In genomic region chr9:122332083-122332482, GRCh38 we compare ENCODE assay signal across 22 cellular contexts. TPM values are rescaled to one million over a fixed set of nuclear protein-coding genes. Genes with fewer than 3 reads are reported as not detected.
DNase-seq lines count a peak whose midpoint lies in the region; ATAC-seq, FAIRE-seq and TF ChIP-seq lines count a peak whose summit lies in the region.
"Had no signal": no experiment of that assay in that cellular context is flagged by ENCODE, and none has a peak within 500 bp of the region (broad histone marks: within the 10 kb centered on the region; RNA-seq: fewer than 3 reads in every experiment).

No MANE protein-coding gene starts in this region.

- peak; percentile 26 for TF ChIP-seq POLR2A in endothelial cell of umbilical vein (IDR thresholded peaks at IDR 0.05; ENCODE audit: low read depth, low read length)
- TF ChIP-seq POLR2A in prostate gland (IDR thresholded peaks at IDR 0.05): no peak

- peak overlapping the region; percentile 24 for H3K27ac Mint-ChIP-seq in neural crest cell (ENCODE audit: unreplicated experiment)
- H3K27ac Mint-ChIP-seq: activated naive CD8-positive, alpha-beta T cell treated with anti-CD3 and anti-CD28 coated beads, Interleukin-2, amount 10 ng/mL, durations not matched to agents 7 days and 5 days had no signal

- no peak overlapping the region for H2AFZ ChIP-seq in endothelial cell of umbilical vein (ENCODE audit: low read depth, low read length)

- no peak for ATAC-seq in omental fat pad (ENCODE audit: low FRiP score)

- H4K20me1 ChIP-seq in endothelial cell of umbilical vein (replicated peaks; ENCODE audit: control insufficient read depth, extremely low read depth, insufficient read depth, low read length): no peaks in the 10 kb centered on the region

- H3K79me2 ChIP-seq in endothelial cell of umbilical vein (ENCODE audit: control insufficient read depth, insufficient read depth, low read length): no peaks in the 10 kb centered on the region

- dilution Hi-C loops in endothelial cell of umbilical vein (cut with MboI; ENCODE audit: extremely low pct_ligation_motif_present, low sequenced_read_pairs): no loop called here

- H3K36me3 Mint-ChIP-seq in neural crest cell (ENCODE audit: low read depth): no peaks in the 10 kb centered on the region
- H3K36me3 Mint-ChIP-seq: activated naive CD8-positive, alpha-beta T cell treated with anti-CD3 and anti-CD28 coated beads, Interleukin-2, amount 10 ng/mL, durations not matched to agents 7 days and 5 days had no signal

- no peak overlapping the region for H3K4me2 ChIP-seq in endothelial cell of umbilical vein (ENCODE audit: insufficient read depth, low read length)

- H3K27me3 ChIP-seq in endothelial cell of umbilical vein (ENCODE audit: control insufficient read depth in 2 of 2, insufficient read depth in 2 of 2, low read length in 2 of 2): no peaks in the 10 kb centered on the region
- no peaks in the 10 kb centered on the region for H3K27me3 ChIP-seq in prostate gland (replicated peaks; ENCODE audit: insufficient read depth)
- H3K27me3 ChIP-seq: Peyer's patch had no signal

- TF ChIP-seq CTCF in endothelial cell of umbilical vein (IDR thresholded peaks at IDR 0.05; ENCODE audit: extremely low read depth in 1 of 2, insufficient read depth in 1 of 2, low read depth in 1 of 2, low read length in 2 of 2): no peak
- TF ChIP-seq CTCF in neural crest cell (conservative IDR thresholded peaks at IDR 0.05): no peak
- TF ChIP-seq CTCF in omental fat pad (IDR thresholded peaks at IDR 0.05): no peak
- TF ChIP-seq CTCF in prostate gland (IDR thresholded peaks at IDR 0.05): no peak

- no peak overlapping the region for H3K9ac ChIP-seq in endothelial cell of umbilical vein (replicated peaks; ENCODE audit: extremely low read depth, insufficient read depth, low read length)

- H3K4me1 ChIP-seq in endothelial cell of umbilical vein (ENCODE audit: control insufficient read depth, extremely low read depth, insufficient read depth, low read length) (peaks cover 21% of the 10 kb centered on the region), prostate gland (replicated peaks) (no peaks in the 10 kb centered on the region)
- H3K4me1 ChIP-seq: Peyer's patch had no signal

- H3K9me1 ChIP-seq in endothelial cell of umbilical vein (replicated peaks; ENCODE audit: control insufficient read depth, extremely low read depth, insufficient read depth, low read length): no peaks in the 10 kb centered on the region

- H3K4me3 Mint-ChIP-seq in neural crest cell: no peak overlapping the region
- H3K4me3 Mint-ChIP-seq: activated naive CD8-positive, alpha-beta T cell treated with anti-CD3 and anti-CD28 coated beads, Interleukin-2, amount 10 ng/mL, durations not matched to agents 7 days and 5 days; CD4-positive, CD25-positive, alpha-beta regulatory T cell had no signal

- intact Hi-C loops in endothelial cell of umbilical vein (cut with micrococcal nuclease): no loop called here
- intact Hi-C loops in prostate gland (cut with DNase I): no loop called here

- H3K9me3 ChIP-seq in endothelial cell of umbilical vein (replicated peaks; ENCODE audit: control insufficient read depth, insufficient read depth, low read length) (no peaks in the 10 kb centered on the region), prostate gland (no peaks in the 10 kb centered on the region)
- H3K9me3 ChIP-seq: Peyer's patch, psoas muscle had no signal

- BruUV-seq in endothelial cell of umbilical vein (replicated peaks; lab: Mats Ljungman, UMichigan): no TSS peak

- H3K27me3 Mint-ChIP-seq in neural crest cell (ENCODE audit: low read depth): peaks cover 6% of the 10 kb centered on the region
- H3K27me3 Mint-ChIP-seq: activated naive CD8-positive, alpha-beta T cell treated with anti-CD3 and anti-CD28 coated beads, Interleukin-2, amount 10 ng/mL, durations not matched to agents 7 days and 5 days; CD4-positive, CD25-positive, alpha-beta regulatory T cell had no signal

- peak overlapping the region; percentile 13 for H3K27ac ChIP-seq in endothelial cell of umbilical vein (ENCODE audit: insufficient read depth, low read depth, low read length)
- H3K27ac ChIP-seq in prostate gland: no peak overlapping the region
- H3K27ac ChIP-seq: HL-60, Peyer's patch, psoas muscle had no signal

- H3K4me1 Mint-ChIP-seq in neural crest cell: peaks cover 19% of the 10 kb centered on the region
- H3K4me1 Mint-ChIP-seq: activated naive CD8-positive, alpha-beta T cell treated with anti-CD3 and anti-CD28 coated beads, Interleukin-2, amount 10 ng/mL, durations not matched to agents 7 days and 5 days had no signal

- H3K9me3 Mint-ChIP-seq in neural crest cell: no peaks in the 10 kb centered on the region
- H3K9me3 Mint-ChIP-seq: activated naive CD8-positive, alpha-beta T cell treated with anti-CD3 and anti-CD28 coated beads, Interleukin-2, amount 10 ng/mL, durations not matched to agents 7 days and 5 days had no signal

- CTCF ChIA-PET in endothelial cell of umbilical vein (lab: Charles Lee): interaction anchor here (0.7 to 3.6 kb wide), 4 partner anchors 18 to 64 kb away, joined by 3 to 11 read pairs (median 4); no protein-coding TSS in a partner anchor

- H3K4me3 ChIP-seq in endothelial cell of umbilical vein (replicated peaks in 1 of 3; ENCODE audit: insufficient read depth in 1 of 3, low read depth in 1 of 3, low read length in 3 of 3) (no peak overlapping the region), prostate gland (no peak overlapping the region)
- H3K4me3 ChIP-seq: Peyer's patch, psoas muscle had no signal

- POLR2A ChIA-PET in endothelial cell of umbilical vein (lab: Charles Lee): no interaction called here

- peak; percentile 32 for DNase-seq in NCI-H1105 treated with DMSO at 0.1 percent for 48 hours (lab: John Stamatoyannopoulos, UW)
- no peak for DNase-seq in NCI-H1105 (lab: John Stamatoyannopoulos, UW)
- peak; percentile 95 for DNase-seq in OCI-M1 (lab: John Stamatoyannopoulos, UW)
- peak; percentile 83 for DNase-seq in endothelial cell of umbilical vein (ENCODE audit: low read depth, low spot score)
- no peak for DNase-seq in neural crest cell (ENCODE audit: low read depth, low spot score)
- DNase-seq in omental fat pad (ENCODE audit: low spot score): no peak
- no peak for DNase-seq in prostate gland (ENCODE audit: low spot score)
- no peak for DNase-seq in NCI-H2107 (lab: John Stamatoyannopoulos, UW)
- DNase-seq: 8988T; activated naive CD8-positive, alpha-beta T cell treated with anti-CD3 and anti-CD28 coated beads, Interleukin-2, amount 10 ng/mL, durations not matched to agents 7 days and 5 days; CD4-positive, CD25-positive, alpha-beta regulatory T cell; central memory CD4-positive, alpha-beta T cell; Karpas-422; NCI-H1694 treated with DMSO at 0.1 percent for 48 hours; NCI-H526 treated with DMSO at 0.1 percent for 48 hours; Peyer's patch; psoas muscle; T-helper 1 cell had no signal

- H3K36me3 ChIP-seq in endothelial cell of umbilical vein (ENCODE audit: control insufficient read depth in 2 of 2, extremely low read depth in 1 of 2, insufficient read depth in 2 of 2, low read length in 2 of 2) (no peaks in the 10 kb centered on the region), prostate gland (no peaks in the 10 kb centered on the region)

- WGBS in prostate gland: 38% methylated on average over 6 of the region's 6 CpGs

- peak; percentile 79 for FAIRE-seq in endothelial cell of umbilical vein (lab: Jason Lieb, UNC)
- FAIRE-seq: endometrium, frontal cortex, keratinocyte had no signal

TF ChIP-seq in endothelial cell of umbilical vein, 7 proteins besides CTCF, POLR2A, EP300 and RAD21:
- TF ChIP-seq FOS (IDR thresholded peaks at IDR 0.05; ENCODE audit: borderline replicate concordance, insufficient read depth, low read length) (no peak), GATA2 (IDR thresholded peaks at IDR 0.05; ENCODE audit: insufficient read depth, insufficient read length, low read depth, low read length) (peak; percentile 69), POLR2AphosphoS5 (IDR thresholded peaks at IDR 0.05; ENCODE audit: insufficient read depth, low read depth, low read length) (peak; percentile 56), MYC (IDR thresholded peaks at IDR 0.05; ENCODE audit: low read depth, low read length) (no peak), EZH2 (IDR thresholded peaks at IDR 0.05; ENCODE audit: borderline replicate concordance, low read depth, low read length, severe bottlenecking) (no peak), JUN (IDR thresholded peaks at IDR 0.05; ENCODE audit: borderline replicate concordance, insufficient read depth, insufficient read length, low read depth) (no peak), MAX (IDR thresholded peaks at IDR 0.05; ENCODE audit: insufficient read depth, insufficient read length) (no peak)

RNA-seq across cellular contexts. Expression of gene PTGS1, which starts 38.7 kb away (rescaled TPM):
- total RNA-seq in endothelial cell of umbilical vein: 14.6 and 45.2 TPM in 2 replicates
- polyA plus RNA-seq in endothelial cell of umbilical vein: 37.6 and 43.9 TPM in 2 replicates
- 27.8 and 31.2 TPM in 2 replicates for polyA plus RNA-seq in endothelial cell of umbilical vein (2011; cell fraction: cytosol; rRNA removed)
- polyA plus RNA-seq in endothelial cell of umbilical vein (2011; cell fraction: nucleus; rRNA removed): 30.7 and 40.6 TPM in 2 replicates
- polyA plus RNA-seq in endothelial cell of umbilical vein (2012): 43.2 and 61.0 TPM in 2 replicates
- 37.7 and 53.6 TPM in 2 replicates for polyA minus RNA-seq in endothelial cell of umbilical vein
- 3.9 TPM for polyA minus RNA-seq in endothelial cell of umbilical vein (2011; cell fraction: cytosol; rRNA and poly(A)+ RNA removed)
- polyA minus RNA-seq in endothelial cell of umbilical vein (2011; cell fraction: nucleus; rRNA and poly(A)+ RNA removed): 8.8 and 9.8 TPM in 2 replicates
- 0.16 and 0.37 TPM in 2 replicates for total RNA-seq in neural crest cell
- total RNA-seq in omental fat pad: 10 to 100 TPM; 16.0 to 36.8 (median 20.1) TPM
- 1 to 10 TPM; 4.6 to 6.2 TPM for total RNA-seq in prostate gland

Comparison
In these comparisons a context has a peak if more than half of its experiments do, and no peak if none do; other contexts are left out.
1. DNase-seq: peak in NCI-H1105 treated with DMSO at 0.1 percent for 48 hours (single experiment), OCI-M1 (single experiment) and endothelial cell of umbilical vein (single experiment); none in NCI-H1105 (single experiment), neural crest cell (single experiment), omental fat pad (single experiment), prostate gland (single experiment) and NCI-H2107 (single experiment).